Comparison of ENCODE assay signal across 2 cellular contexts in the genomic region with DNA sequence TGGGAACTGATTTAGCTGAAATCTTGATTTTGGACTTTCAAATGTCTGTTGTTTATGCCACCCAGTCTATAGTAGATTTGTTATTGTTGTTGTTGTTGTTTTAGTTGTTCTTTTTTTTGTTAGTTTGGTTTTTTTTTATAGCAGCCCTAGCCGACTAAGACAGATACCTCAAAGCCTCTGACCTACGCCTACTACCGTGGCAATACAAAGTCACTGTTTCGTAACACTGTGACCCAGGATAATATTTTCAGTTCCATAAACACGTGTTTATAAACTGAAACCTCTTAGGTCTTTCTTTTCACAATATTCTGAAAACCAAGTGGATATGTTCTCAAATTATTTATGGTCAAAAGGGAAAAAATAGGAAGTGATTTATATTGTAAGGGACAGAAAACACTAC.
TF ChIP-seq lines count a peak whose summit lies in the region.

No MANE protein-coding gene starts in this region.

TF ChIP-seq in HepG2, 621 proteins besides CTCF, POLR2A, EP300 and RAD21:
- TF ChIP-seq, protein P1, sequence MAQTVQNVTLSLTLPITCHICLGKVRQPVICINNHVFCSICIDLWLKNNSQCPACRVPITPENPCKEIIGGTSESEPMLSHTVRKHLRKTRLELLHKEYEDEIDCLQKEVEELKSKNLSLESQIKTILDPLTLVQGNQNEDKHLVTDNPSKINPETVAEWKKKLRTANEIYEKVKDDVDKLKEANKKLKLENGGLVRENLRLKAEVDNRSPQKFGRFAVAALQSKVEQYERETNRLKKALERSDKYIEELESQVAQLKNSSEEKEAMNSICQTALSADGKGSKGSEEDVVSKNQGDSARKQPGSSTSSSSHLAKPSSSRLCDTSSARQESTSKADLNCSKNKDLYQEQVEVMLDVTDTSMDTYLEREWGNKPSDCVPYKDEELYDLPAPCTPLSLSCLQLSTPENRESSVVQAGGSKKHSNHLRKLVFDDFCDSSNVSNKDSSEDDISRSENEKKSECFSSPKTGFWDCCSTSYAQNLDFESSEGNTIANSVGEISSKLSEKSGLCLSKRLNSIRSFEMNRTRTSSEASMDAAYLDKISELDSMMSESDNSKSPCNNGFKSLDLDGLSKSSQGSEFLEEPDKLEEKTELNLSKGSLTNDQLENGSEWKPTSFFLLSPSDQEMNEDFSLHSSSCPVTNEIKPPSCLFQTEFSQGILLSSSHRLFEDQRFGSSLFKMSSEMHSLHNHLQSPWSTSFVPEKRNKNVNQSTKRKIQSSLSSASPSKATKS (CRISPR knock-in tag; IDR thresholded peaks at IDR 0.05) = no peak
- TF ChIP-seq SP140L (CRISPR knock-in tag; IDR thresholded peaks at IDR 0.05; ENCODE audit: borderline replicate concordance) = no peak

TF ChIP-seq in SK-N-SH, 30 proteins besides CTCF, POLR2A, EP300 and RAD21:
- TF ChIP-seq FOXM1 (IDR thresholded peaks at IDR 0.05; ENCODE audit: low read depth) (no peak), TAF1 (IDR thresholded peaks at IDR 0.05; ENCODE audit: borderline replicate concordance, low read depth, low read length) (no peak), NFIC (IDR thresholded peaks at IDR 0.05; ENCODE audit: borderline replicate concordance) (no peak), NRF1 (IDR thresholded peaks at IDR 0.05; ENCODE audit: low read depth, low read length) (no peak), CHD2 (IDR thresholded peaks at IDR 0.05; ENCODE audit: low read length, partially characterized antibody) (no peak), MEF2A (IDR thresholded peaks at IDR 0.05; ENCODE audit: borderline replicate concordance, low read depth) (no peak), EZH2phosphoT487 (IDR thresholded peaks at IDR 0.05; ENCODE audit: borderline replicate concordance, low read depth) (no peak)
- TF ChIP-seq, protein P2, sequence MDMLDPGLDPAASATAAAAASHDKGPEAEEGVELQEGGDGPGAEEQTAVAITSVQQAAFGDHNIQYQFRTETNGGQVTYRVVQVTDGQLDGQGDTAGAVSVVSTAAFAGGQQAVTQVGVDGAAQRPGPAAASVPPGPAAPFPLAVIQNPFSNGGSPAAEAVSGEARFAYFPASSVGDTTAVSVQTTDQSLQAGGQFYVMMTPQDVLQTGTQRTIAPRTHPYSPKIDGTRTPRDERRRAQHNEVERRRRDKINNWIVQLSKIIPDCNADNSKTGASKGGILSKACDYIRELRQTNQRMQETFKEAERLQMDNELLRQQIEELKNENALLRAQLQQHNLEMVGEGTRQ (IDR thresholded peaks at IDR 0.05; ENCODE audit: borderline replicate concordance, low read depth, low read length) = no peak
